ENCODE assay signal across 28 cellular contexts in genomic region chr22:38632528-38632927, GRCh38. TPM values are rescaled to one million over a fixed set of nuclear protein-coding genes. Genes with fewer than 3 reads are reported as not detected.
"Had no signal": no experiment of that assay in that cellular context is flagged by ENCODE, and none has a peak within 500 bp of the region (broad histone marks: within the 10 kb centered on the region; RNA-seq: fewer than 3 reads in every experiment).

No MANE protein-coding gene starts in this region.

- H3K79me2 ChIP-seq: hepatocyte, parathyroid adenoma had no signal

- H3K4me3 Mint-ChIP-seq: dendritic cell treated with granulocyte-macrophage colony-stimulating factor and Interleukin-4, amounts not matched to agents 40 ng/mL and 50 ng/mL, for 4 days; endodermal cell; memory B cell; natural killer cell; neural crest cell; stimulated activated effector memory CD8-positive, alpha-beta T cell treated with anti-CD3 and anti-CD28 coated beads, Interleukin-12 subunit alpha, Interleukin-12 subunit beta, amount 100 ng/mL, for 72 hours had no signal

- H3K27me3 ChIP-seq: esophagus muscularis mucosa, foreskin keratinocyte, gastroesophageal sphincter, heart left ventricle, hepatocyte, right atrium auricular region, sigmoid colon, stomach, thyroid gland, vagina had no signal

- H3K27ac ChIP-seq: epithelial cell of prostate, esophagus muscularis mucosa, foreskin keratinocyte, gastroesophageal sphincter, heart left ventricle, hepatocyte, parathyroid adenoma, prostate gland, right atrium auricular region, sigmoid colon, stomach, thyroid gland, vagina had no signal

- H3K36me3 Mint-ChIP-seq: memory B cell; natural killer cell; stimulated activated effector memory CD8-positive, alpha-beta T cell treated with anti-CD3 and anti-CD28 coated beads, Interleukin-12 subunit alpha, Interleukin-12 subunit beta, amount 100 ng/mL, for 72 hours had no signal

- H3K9me3 ChIP-seq: esophagus muscularis mucosa, gastroesophageal sphincter, heart left ventricle, prostate gland, right atrium auricular region, sigmoid colon, stomach, thyroid gland, vagina had no signal

- FAIRE-seq: kidney had no signal

- H3K9me3 Mint-ChIP-seq: dendritic cell treated with granulocyte-macrophage colony-stimulating factor and Interleukin-4, amounts not matched to agents 40 ng/mL and 50 ng/mL, for 4 days; endodermal cell; memory B cell; natural killer cell; neural crest cell; stimulated activated effector memory CD8-positive, alpha-beta T cell treated with anti-CD3 and anti-CD28 coated beads, Interleukin-12 subunit alpha, Interleukin-12 subunit beta, amount 100 ng/mL, for 72 hours had no signal

- H3K36me3 ChIP-seq: prostate gland, right atrium auricular region, thyroid gland, vagina had no signal

- H3K4me3 ChIP-seq: esophagus muscularis mucosa, gastroesophageal sphincter, heart left ventricle, hepatocyte, lung, prostate gland, right atrium auricular region, sigmoid colon, stomach, thyroid gland, vagina had no signal

- H3K9ac ChIP-seq: parathyroid adenoma had no signal

- H2AFZ ChIP-seq: hepatocyte, parathyroid adenoma had no signal

- DNase-seq: effector CD8-positive, alpha-beta T cell; endodermal cell; foreskin keratinocyte; heart left ventricle; natural killer cell; sigmoid colon; stimulated activated CD4-positive, alpha-beta T cell treated with anti-CD3 and anti-CD28 coated beads, Interleukin-2, amount 100 ng/mL, for 24 hours; stimulated activated CD4-positive, alpha-beta T cell treated with anti-CD3 and anti-CD28 coated beads, Interleukin-4, amount 100 ng/mL, for 24 hours; stimulated activated naive CD4-positive, alpha-beta T cell treated with Interleukin-2 at 50 U/mL for 16 hours; stomach; thyroid gland; trophoblast cell had no signal

- H3K4me2 ChIP-seq: hepatocyte had no signal

- ATAC-seq: foreskin keratinocyte, gastroesophageal sphincter, heart left ventricle, left lobe of liver had no signal

- H3K27ac Mint-ChIP-seq: dendritic cell treated with granulocyte-macrophage colony-stimulating factor and Interleukin-4, amounts not matched to agents 40 ng/mL and 50 ng/mL, for 4 days; endodermal cell; memory B cell had no signal

- H3K4me1 ChIP-seq: esophagus muscularis mucosa, foreskin keratinocyte, gastroesophageal sphincter, parathyroid adenoma, prostate gland, right atrium auricular region, sigmoid colon, stomach, thyroid gland, vagina had no signal

- H3K4me1 Mint-ChIP-seq: memory B cell, neural crest cell had no signal

RNA-seq across cellular contexts. Expression of gene FAM227A, which starts 23.7 kb away (rescaled TPM):
- total RNA-seq: mononuclear cell had no signal
